Comparison of ENCODE assay signal across 13 cellular contexts in the genomic region with DNA sequence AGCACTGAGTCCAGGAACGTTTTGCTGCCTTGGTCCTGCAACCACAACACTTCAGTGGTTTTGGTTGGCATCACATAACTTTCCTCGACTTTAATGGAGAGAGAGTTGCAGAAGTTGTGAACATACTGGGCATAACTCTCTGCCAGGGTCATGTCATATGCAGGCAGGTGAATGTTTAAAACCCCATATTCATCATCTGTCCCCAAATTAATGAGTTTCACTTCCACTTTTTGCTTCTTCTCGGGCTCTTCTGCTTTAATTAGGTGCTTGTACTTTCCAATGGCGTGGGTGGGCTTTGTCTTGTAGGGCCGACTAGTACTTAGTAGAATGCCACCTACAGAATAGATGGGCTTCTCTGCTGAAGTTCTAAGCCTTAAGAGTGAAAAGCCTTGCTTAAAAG. TPM values are rescaled to one million over a fixed set of nuclear protein-coding genes. Genes with fewer than 3 reads are reported as not detected.
A peak's percentile ranks its signal among the peaks of the same experiment; 100 is the strongest.
DNase-seq lines count a peak whose midpoint lies in the region; ATAC-seq and TF ChIP-seq lines count a peak whose summit lies in the region.
"Had no signal": no experiment of that assay in that cellular context is flagged by ENCODE, and none has a peak within 500 bp of the region (broad histone marks: within the 10 kb centered on the region; RNA-seq: fewer than 3 reads in every experiment).

No MANE protein-coding gene starts in this region.

- no peak overlapping the region for H3K27ac Mint-ChIP-seq in activated naive CD4-positive, alpha-beta T cell treated with anti-CD3 and anti-CD28 coated beads for 36 hours
- H3K27ac Mint-ChIP-seq: immature natural killer cell, neural progenitor cell had no signal

- no peak overlapping the region for H3K4me3 ChIP-seq in GM12865 (ENCODE audit: low read depth, low read length)
- H3K4me3 ChIP-seq: neural progenitor cell had no signal

- intact Hi-C loops in activated naive CD4-positive, alpha-beta T cell treated with anti-CD3 and anti-CD28 coated beads for 36 hours (cut with micrococcal nuclease): no loop called here

- no peaks in the 10 kb centered on the region for H3K36me3 Mint-ChIP-seq in activated naive CD4-positive, alpha-beta T cell treated with anti-CD3 and anti-CD28 coated beads for 36 hours (ENCODE audit: low read depth)
- H3K36me3 Mint-ChIP-seq: immature natural killer cell, neural progenitor cell had no signal

- peak; percentile 56 for DNase-seq in GM12865 (ENCODE audit: low read depth)
- no peak for DNase-seq in caudate nucleus (lab: John Stamatoyannopoulos, UW)
- DNase-seq in NCI-H69 (lab: John Stamatoyannopoulos, UW): no peak
- no peak for DNase-seq in activated naive CD4-positive, alpha-beta T cell treated with anti-CD3 and anti-CD28 coated beads for 36 hours
- DNase-seq in NCI-H2227 treated with DMSO at 0.1 percent for 48 hours (lab: John Stamatoyannopoulos, UW): no peak
- DNase-seq: immature natural killer cell, NCI-H2107, substantia nigra, SW 1271 had no signal

- CTCF ChIA-PET in activated naive CD4-positive, alpha-beta T cell treated with anti-CD3 and anti-CD28 coated beads for 36 hours (lab: Charles Lee): no interaction called here

- no peaks in the 10 kb centered on the region for H3K9me3 Mint-ChIP-seq in activated naive CD4-positive, alpha-beta T cell treated with anti-CD3 and anti-CD28 coated beads for 36 hours
- H3K9me3 Mint-ChIP-seq: neural progenitor cell had no signal

- TF ChIP-seq CTCF in GM12865 (IDR thresholded peaks at IDR 0.05; ENCODE audit: insufficient read depth, low read depth, low read length, missing control alignments): no peak

- H3K27me3 Mint-ChIP-seq in activated naive CD4-positive, alpha-beta T cell treated with anti-CD3 and anti-CD28 coated beads for 36 hours (ENCODE audit: low read depth): peaks cover 18% of the 10 kb centered on the region

- H3K4me1 Mint-ChIP-seq in activated naive CD4-positive, alpha-beta T cell treated with anti-CD3 and anti-CD28 coated beads for 36 hours (ENCODE audit: low read depth): no peaks in the 10 kb centered on the region
- H3K4me1 Mint-ChIP-seq: immature natural killer cell, neural progenitor cell had no signal

- H3K27ac ChIP-seq in caudate nucleus (ENCODE audit: low read depth, low read length): no peak overlapping the region
- H3K27ac ChIP-seq: neural progenitor cell had no signal

- peak; percentile 95 for ATAC-seq in GM19395 (IDR thresholded peaks at IDR 0.05; ENCODE audit: unreplicated experiment)
- peak; percentile 95 for ATAC-seq in HG02852 (IDR thresholded peaks at IDR 0.05; ENCODE audit: unreplicated experiment)
- ATAC-seq in HG03558 (IDR thresholded peaks at IDR 0.05; ENCODE audit: extremely low read depth, unreplicated experiment): peak; percentile 95

- H3K4me3 Mint-ChIP-seq in activated naive CD4-positive, alpha-beta T cell treated with anti-CD3 and anti-CD28 coated beads for 36 hours: no peak overlapping the region
- H3K4me3 Mint-ChIP-seq: immature natural killer cell, neural progenitor cell had no signal

RNA-seq across cellular contexts. Expression of a gene that starts 45.2 kb away (rescaled TPM):
- total RNA-seq in activated naive CD4-positive, alpha-beta T cell treated with anti-CD3 and anti-CD28 coated beads for 36 hours: under 1 TPM in 1 of 2 experiments, not detected in 1; 0.30 TPM
